ENCODE assay signal across 21 cellular contexts in genomic region chr3:97975466-97975865, GRCh38. TPM values are rescaled to one million over a fixed set of nuclear protein-coding genes. Genes with fewer than 3 reads are reported as not detected.
DNase-seq lines count a peak whose midpoint lies in the region; ATAC-seq and TF ChIP-seq lines count a peak whose summit lies in the region.
"Had no signal": no experiment of that assay in that cellular context is flagged by ENCODE, and none has a peak within 500 bp of the region (broad histone marks: within the 10 kb centered on the region; RNA-seq: fewer than 3 reads in every experiment).

No MANE protein-coding gene starts in this region.

- H3K4me2 ChIP-seq in KMS-11: peak overlapping the region; percentile 3; the same call in 1 of the 2 replicates

- H3K9me3 ChIP-seq in adipocyte (ENCODE audit: control insufficient read depth, low read length): no peaks in the 10 kb centered on the region
- H3K9me3 ChIP-seq: breast epithelium, right atrium auricular region, SJCRH30, testis had no signal

- H4K20me1 ChIP-seq in KMS-11 (ENCODE audit: insufficient read depth): no peaks in the 10 kb centered on the region

- H3K27me3 ChIP-seq in KMS-11 (ENCODE audit: insufficient read depth, low read depth) (no peaks in the 10 kb centered on the region), adipocyte (replicated peaks; ENCODE audit: control insufficient read depth, insufficient read depth, low read length) (no peaks in the 10 kb centered on the region)
- H3K27me3 ChIP-seq: breast epithelium, dorsolateral prefrontal cortex, right atrium auricular region, SJCRH30, testis had no signal

- no peak for ATAC-seq in activated CD8-positive, alpha-beta memory T cell treated with anti-CD3 and anti-CD28 coated beads, Interleukin-2, amount 10 ng/mL, durations not matched to agents 7 days and 5 days
- ATAC-seq: K562; left ventricle myocardium superior; stimulated activated effector memory CD8-positive, alpha-beta T cell treated with anti-CD3 and anti-CD28 coated beads, Interleukin-12 subunit alpha, Interleukin-12 subunit beta, amount 100 ng/mL, for 72 hours had no signal

- no peak overlapping the region for H3K4me3 Mint-ChIP-seq in activated CD8-positive, alpha-beta memory T cell treated with anti-CD3 and anti-CD28 coated beads, Interleukin-2, amount 10 ng/mL, durations not matched to agents 7 days and 5 days
- peak overlapping the region; percentile 36 for H3K4me3 Mint-ChIP-seq in neural crest cell
- H3K4me3 Mint-ChIP-seq: activated naive CD8-positive, alpha-beta T cell; stimulated activated effector memory CD8-positive, alpha-beta T cell treated with anti-CD3 and anti-CD28 coated beads, Interleukin-12 subunit alpha, Interleukin-12 subunit beta, amount 100 ng/mL, for 72 hours had no signal

- H3K27me3 Mint-ChIP-seq in activated CD8-positive, alpha-beta memory T cell treated with anti-CD3 and anti-CD28 coated beads, Interleukin-2, amount 10 ng/mL, durations not matched to agents 7 days and 5 days: no peaks in the 10 kb centered on the region
- H3K27me3 Mint-ChIP-seq in neural crest cell (ENCODE audit: low read depth): peaks cover 2% of the 10 kb centered on the region
- H3K27me3 Mint-ChIP-seq: activated naive CD8-positive, alpha-beta T cell had no signal

- no peaks in the 10 kb centered on the region for H3K9me3 Mint-ChIP-seq in activated CD8-positive, alpha-beta memory T cell treated with anti-CD3 and anti-CD28 coated beads, Interleukin-2, amount 10 ng/mL, durations not matched to agents 7 days and 5 days (ENCODE audit: low read depth)
- no peaks in the 10 kb centered on the region for H3K9me3 Mint-ChIP-seq in neural crest cell
- H3K9me3 Mint-ChIP-seq: stimulated activated effector memory CD8-positive, alpha-beta T cell treated with anti-CD3 and anti-CD28 coated beads, Interleukin-12 subunit alpha, Interleukin-12 subunit beta, amount 100 ng/mL, for 72 hours had no signal

- H3K27ac ChIP-seq in KMS-11: no peak overlapping the region
- H3K27ac ChIP-seq: breast epithelium, dorsolateral prefrontal cortex, epithelial cell of prostate, right atrium auricular region, SJCRH30, testis had no signal

- no peak overlapping the region for H3K9ac ChIP-seq in KMS-11
- no peak overlapping the region for H3K9ac ChIP-seq in adipocyte (ENCODE audit: low read length)

- H3K4me1 Mint-ChIP-seq in activated CD8-positive, alpha-beta memory T cell treated with anti-CD3 and anti-CD28 coated beads, Interleukin-2, amount 10 ng/mL, durations not matched to agents 7 days and 5 days: peaks cover 70% of the 10 kb centered on the region
- H3K4me1 Mint-ChIP-seq in neural crest cell: peaks cover 19% of the 10 kb centered on the region

- no peak for TF ChIP-seq CTCF in KMS-11 (conservative IDR thresholded peaks at IDR 0.05; ENCODE audit: low read depth, low read length)
- TF ChIP-seq CTCF in neural crest cell (conservative IDR thresholded peaks at IDR 0.05): peak; percentile 30

- H3K36me3 Mint-ChIP-seq in activated CD8-positive, alpha-beta memory T cell treated with anti-CD3 and anti-CD28 coated beads, Interleukin-2, amount 10 ng/mL, durations not matched to agents 7 days and 5 days: peaks cover 9% of the 10 kb centered on the region
- no peaks in the 10 kb centered on the region for H3K36me3 Mint-ChIP-seq in neural crest cell (ENCODE audit: low read depth)
- H3K36me3 Mint-ChIP-seq: stimulated activated effector memory CD8-positive, alpha-beta T cell treated with anti-CD3 and anti-CD28 coated beads, Interleukin-12 subunit alpha, Interleukin-12 subunit beta, amount 100 ng/mL, for 72 hours had no signal

- no peak overlapping the region for H3K4me3 ChIP-seq in KMS-11 (IDR thresholded peaks at IDR 0.05; ENCODE audit: insufficient read depth, low read depth, low read length)
- no peak overlapping the region for H3K4me3 ChIP-seq in adipocyte (ENCODE audit: low read length)
- H3K4me3 ChIP-seq: breast epithelium, dorsolateral prefrontal cortex, K562, right atrium auricular region, SJCRH30, testis had no signal

- H3K36me3 ChIP-seq in KMS-11 (ENCODE audit: insufficient read depth) (no peaks in the 10 kb centered on the region), adipocyte (ENCODE audit: control insufficient read depth, insufficient read depth, low read length, severe bottlenecking) (no peaks in the 10 kb centered on the region)
- H3K36me3 ChIP-seq: breast epithelium, right atrium auricular region, SJCRH30 had no signal

- CTCF ChIA-PET in activated CD8-positive, alpha-beta memory T cell treated with anti-CD3 and anti-CD28 coated beads, Interleukin-2, amount 10 ng/mL, durations not matched to agents 7 days and 5 days (lab: Charles Lee): interaction anchor here (1.0 to 1.5 kb wide), 2 partner anchors 47 to 155 kb away, joined by 3 read pairs; no protein-coding TSS in a partner anchor

- no peak overlapping the region for H2AFZ ChIP-seq in KMS-11 (ENCODE audit: low read depth)

- peaks cover 12% of the 10 kb centered on the region for H3K79me2 ChIP-seq in KMS-11 (ENCODE audit: insufficient read depth, low read depth)

- no peak for DNase-seq in activated CD8-positive, alpha-beta memory T cell treated with anti-CD3 and anti-CD28 coated beads, Interleukin-2, amount 10 ng/mL, durations not matched to agents 7 days and 5 days
- no peak for DNase-seq in activated CD8-positive, alpha-beta memory T cell treated with anti-CD3 and anti-CD28 coated beads for 24 hours
- DNase-seq in adipocyte (ENCODE audit: low read depth): peak; percentile 45
- no peak for DNase-seq in neural crest cell (ENCODE audit: low read depth, low spot score)
- DNase-seq in cerebellar cortex (ENCODE audit: low spot score): no peak
- DNase-seq in NCI-H1105 (lab: John Stamatoyannopoulos, UW): no peak
- DNase-seq in NCI-H526 treated with DMSO at 0.1 percent for 48 hours (lab: John Stamatoyannopoulos, UW): no peak
- DNase-seq: dorsolateral prefrontal cortex, left ventricle myocardium superior, NCI-H69, SJCRH30, testis had no signal

- peak overlapping the region; percentile 80 for H3K27ac Mint-ChIP-seq in activated CD8-positive, alpha-beta memory T cell treated with anti-CD3 and anti-CD28 coated beads, Interleukin-2, amount 10 ng/mL, durations not matched to agents 7 days and 5 days
- no peak overlapping the region for H3K27ac Mint-ChIP-seq in neural crest cell (ENCODE audit: unreplicated experiment)
- H3K27ac Mint-ChIP-seq: activated naive CD8-positive, alpha-beta T cell; stimulated activated effector memory CD8-positive, alpha-beta T cell treated with anti-CD3 and anti-CD28 coated beads, Interleukin-12 subunit alpha, Interleukin-12 subunit beta, amount 100 ng/mL, for 72 hours had no signal

- H3K4me1 ChIP-seq in KMS-11 (ENCODE audit: low read depth, poor library complexity, severe bottlenecking) (peaks cover 35% of the 10 kb centered on the region), adipocyte (ENCODE audit: control insufficient read depth, insufficient read depth, low read length) (peaks cover 13% of the 10 kb centered on the region)

RNA-seq across cellular contexts. Expression of gene RIOX2, which starts 3.2 kb away (rescaled TPM):
- 10 to 100 TPM; 47.9 to 82.1 TPM for total RNA-seq in activated CD8-positive, alpha-beta memory T cell treated with anti-CD3 and anti-CD28 coated beads, Interleukin-2, amount 10 ng/mL, durations not matched to agents 7 days and 5 days
- 21.0 and 22.6 TPM in 2 replicates for total RNA-seq in neural crest cell

RNA-seq across cellular contexts. Expression of gene GABRR3, which starts 59.6 kb away (rescaled TPM):
- not detected for total RNA-seq in activated CD8-positive, alpha-beta memory T cell treated with anti-CD3 and anti-CD28 coated beads, Interleukin-2, amount 10 ng/mL, durations not matched to agents 7 days and 5 days
- total RNA-seq in neural crest cell: not detected in 2 replicates
- total RNA-seq: breast epithelium, Daoy, K562, left ventricle myocardium superior, mucosa of gallbladder, right atrium auricular region, SJCRH30 had no signal
